Comparison of ENCODE assay signal across 33 cellular contexts in the genomic region with DNA sequence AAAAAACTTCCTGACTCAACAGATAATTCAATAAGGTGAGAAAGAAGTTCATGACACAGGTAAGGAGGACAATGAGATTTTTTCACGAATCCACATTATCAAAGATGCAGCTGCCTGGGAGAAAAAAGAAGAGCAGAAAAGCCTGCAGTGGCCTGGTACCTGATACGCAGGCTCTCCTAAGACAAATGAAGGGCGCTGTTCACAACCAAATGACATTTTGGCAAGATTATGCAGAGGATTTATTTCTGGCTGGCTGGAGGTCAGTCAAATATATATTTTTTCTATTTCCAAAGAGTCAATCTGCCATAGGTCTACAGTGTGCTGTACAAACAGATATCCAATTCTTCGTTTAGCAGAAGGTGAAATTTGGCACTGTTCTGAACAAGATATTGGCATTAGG.
"Had no signal": no experiment of that assay in that cellular context is flagged by ENCODE, and none has a peak within 500 bp of the region (broad histone marks: within the 10 kb centered on the region; RNA-seq: fewer than 3 reads in every experiment).

No MANE protein-coding gene starts in this region.

- DNase-seq: activated CD4-positive, alpha-beta T cell treated with anti-CD3 and anti-CD28 coated beads for 1 hour; activated CD4-positive, alpha-beta T cell treated with anti-CD3 and anti-CD28 coated beads, Interleukin-2, amount 10 ng/mL, durations not matched to agents 24 days and 14 days; activated CD4-positive, alpha-beta T cell treated with anti-CD3 and anti-CD28 coated beads, Interleukin-2, amount 50 U/mL, for 4 hours; activated CD4-positive, CD25-positive, alpha-beta regulatory T cell; activated CD8-positive, alpha-beta T cell treated with anti-CD3 and anti-CD28 coated beads for 36 hours; activated gamma-delta T cell; activated naive CD4-positive, alpha-beta T cell treated with Interleukin-2 at 50 U/mL for 16 hours; activated T-cell treated with anti-CD3 and anti-CD28 coated beads, Interleukin-2, amount 50 U/mL, for 1 hour; activated T-cell treated with anti-CD3 and anti-CD28 coated beads, Interleukin-2, amount 50 U/mL, for 72 hours; adrenal gland; body of pancreas; Kasumi-1; KG1; MG63; MV-4-11; NCI-H1092; NCI-H1436 treated with DMSO at 0.1 percent for 48 hours; NCI-H1694 treated with DMSO at 0.1 percent for 48 hours; NCI-H2029; NCI-H2227 treated with DMSO at 0.1 percent for 48 hours; NCI-H524 treated with DMSO at 0.1 percent for 48 hours; NK-92 treated with Interleukin-12 subunit alpha and Interleukin-12 subunit beta, amount 100 ng/mL, for 24 hours; PC-3; Peyer's patch; RPMI8226; SJCRH30; T1000; WERI-Rb-1 had no signal

- H3K36me3 Mint-ChIP-seq: activated naive CD4-positive, alpha-beta T cell treated with anti-CD3 and anti-CD28 coated beads, Interleukin-2, amount 50 U/mL, for 72 hours had no signal

- ATAC-seq: activated CD8-positive, alpha-beta T cell treated with anti-CD3 and anti-CD28 coated beads for 36 hours; activated naive CD4-positive, alpha-beta T cell treated with anti-CD3 and anti-CD28 coated beads, Interleukin-2, amount 50 U/mL, for 72 hours; activated T-cell treated with anti-CD3 and anti-CD28 coated beads, Interleukin-2, amount 50 U/mL, for 72 hours; activated T-helper 17 cell treated with anti-CD3 and anti-CD28 coated beads, Interleukin-2, amount 50 U/mL, for 72 hours; body of pancreas; PC-3 had no signal

- H3K27ac ChIP-seq: adrenal gland, body of pancreas, breast epithelium, Peyer's patch, SJCRH30, SK-N-MC, WERI-Rb-1 had no signal

- H3K27me3 Mint-ChIP-seq: activated CD4-positive, alpha-beta T cell treated with anti-CD3 and anti-CD28 coated beads, Interleukin-2, amount 10 ng/mL, durations not matched to agents 24 days and 14 days; activated CD8-positive, alpha-beta T cell treated with anti-CD3 and anti-CD28 coated beads for 36 hours; activated T-helper 17 cell treated with anti-CD3 and anti-CD28 coated beads, Interleukin-2, amount 50 U/mL, for 72 hours; IgD-negative memory B cell had no signal

- H3K9me3 ChIP-seq: adrenal gland, body of pancreas, breast epithelium, MG63, Peyer's patch, SJCRH30 had no signal

- H3K36me3 ChIP-seq: adrenal gland, breast epithelium, MG63, Peyer's patch, SJCRH30, WERI-Rb-1 had no signal

- H3K9me3 Mint-ChIP-seq: activated CD4-positive, alpha-beta T cell treated with anti-CD3 and anti-CD28 coated beads, Interleukin-2, amount 10 ng/mL, durations not matched to agents 24 days and 14 days; activated CD8-positive, alpha-beta T cell treated with anti-CD3 and anti-CD28 coated beads for 36 hours; activated naive CD4-positive, alpha-beta T cell treated with anti-CD3 and anti-CD28 coated beads, Interleukin-2, amount 50 U/mL, for 72 hours; activated T-helper 17 cell treated with anti-CD3 and anti-CD28 coated beads, Interleukin-2, amount 50 U/mL, for 72 hours; IgD-negative memory B cell had no signal

- H3K27me3 ChIP-seq: adrenal gland, body of pancreas, breast epithelium, MG63, Peyer's patch, SJCRH30 had no signal

- H3K4me1 ChIP-seq: adrenal gland, body of pancreas, breast epithelium, Peyer's patch had no signal

- H3K27ac Mint-ChIP-seq: activated CD4-positive, alpha-beta T cell treated with anti-CD3 and anti-CD28 coated beads, Interleukin-2, amount 10 ng/mL, durations not matched to agents 24 days and 14 days; activated CD8-positive, alpha-beta T cell treated with anti-CD3 and anti-CD28 coated beads for 36 hours; activated naive CD4-positive, alpha-beta T cell treated with anti-CD3 and anti-CD28 coated beads, Interleukin-2, amount 50 U/mL, for 72 hours; activated T-cell treated with anti-CD3 and anti-CD28 coated beads, Interleukin-2, amount 50 U/mL, for 72 hours; activated T-helper 17 cell treated with anti-CD3 and anti-CD28 coated beads, Interleukin-2, amount 50 U/mL, for 72 hours; IgD-negative memory B cell had no signal

- H3K4me1 Mint-ChIP-seq: activated T-helper 17 cell treated with anti-CD3 and anti-CD28 coated beads, Interleukin-2, amount 50 U/mL, for 72 hours; IgD-negative memory B cell had no signal

- H3K4me3 ChIP-seq: adrenal gland, body of pancreas, breast epithelium, MG63, Peyer's patch, SJCRH30, SK-N-MC had no signal

- H3K4me3 Mint-ChIP-seq: activated CD4-positive, alpha-beta T cell treated with anti-CD3 and anti-CD28 coated beads, Interleukin-2, amount 10 ng/mL, durations not matched to agents 24 days and 14 days; activated CD8-positive, alpha-beta T cell treated with anti-CD3 and anti-CD28 coated beads for 36 hours; activated T-cell treated with anti-CD3 and anti-CD28 coated beads, Interleukin-2, amount 50 U/mL, for 72 hours; activated T-helper 17 cell treated with anti-CD3 and anti-CD28 coated beads, Interleukin-2, amount 50 U/mL, for 72 hours; IgD-negative memory B cell had no signal
